ENCODE assay signal across 23 cellular contexts in the genomic region with DNA sequence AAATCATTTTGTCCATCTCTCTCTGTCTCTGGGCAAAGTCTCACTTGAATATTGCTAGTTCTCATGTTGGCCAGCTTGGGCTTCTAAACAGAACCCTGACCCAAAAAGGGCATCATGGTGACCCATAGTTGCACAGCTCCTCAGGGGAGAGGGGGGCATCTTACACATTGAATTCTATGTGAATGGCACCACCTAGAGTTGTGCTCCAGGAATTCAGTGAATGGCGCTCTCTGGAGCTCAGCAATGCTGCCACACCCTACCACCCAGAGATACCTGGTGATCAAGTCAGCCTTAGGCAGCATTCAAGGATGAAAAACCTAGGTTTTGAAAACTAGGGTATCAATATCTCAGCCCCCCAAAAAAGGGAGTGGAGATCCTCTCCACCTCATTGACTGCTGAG. TPM values are rescaled to one million over a fixed set of nuclear protein-coding genes. Genes with fewer than 3 reads are reported as not detected.
DNase-seq lines count a peak whose midpoint lies in the region; ATAC-seq, FAIRE-seq and TF ChIP-seq lines count a peak whose summit lies in the region.
"Had no signal": no experiment of that assay in that cellular context is flagged by ENCODE, and none has a peak within 500 bp of the region (broad histone marks: within the 10 kb centered on the region; RNA-seq: fewer than 3 reads in every experiment).

No MANE protein-coding gene starts in this region.

- no peak overlapping the region for H2BK120ac ChIP-seq in H1 (replicated peaks; ENCODE audit: low read depth, low read length)

- H3K9me3 ChIP-seq in mammary epithelial cell (replicated peaks; ENCODE audit: insufficient read depth, low read length) (no peaks in the 10 kb centered on the region), OCI-LY1 (ENCODE audit: low read length) (no peaks in the 10 kb centered on the region), H1 (ENCODE audit: insufficient read depth in 2 of 2, low read depth in 1 of 2, low read length in 1 of 2) (no peaks in the 10 kb centered on the region), vagina (no peaks in the 10 kb centered on the region)
- H3K9me3 ChIP-seq: BLaER1, colonic mucosa, lower lobe of right lung, spleen, tibial artery had no signal

- H3K9me2 ChIP-seq in OCI-LY1 (ENCODE audit: low read depth, low read length) = no peaks in the 10 kb centered on the region

- no peak overlapping the region for H2AK5ac ChIP-seq in H1 (ENCODE audit: low read depth, low read length)

- H3K4me1 ChIP-seq in mammary epithelial cell (ENCODE audit: insufficient read depth, low read length) = no peaks in the 10 kb centered on the region
- H3K4me1 ChIP-seq in OCI-LY1 (ENCODE audit: insufficient read depth, low read length, severe bottlenecking) = no peaks in the 10 kb centered on the region
- H3K4me1 ChIP-seq in H1 (replicated peaks in 1 of 4; ENCODE audit: control insufficient read depth in 3 of 4, insufficient read depth in 4 of 4, low read length in 3 of 4) = peaks cover 0 to 9% (median 3%) of the 10 kb centered on the region in 4 experiments; a peak in 3 of 7 replicates
- H3K4me1 ChIP-seq in vagina = peaks cover 24% of the 10 kb centered on the region
- H3K4me1 ChIP-seq: BLaER1, colonic mucosa, lower lobe of right lung had no signal

- dilution Hi-C loops in mammary epithelial cell (cut with HindIII; ENCODE audit: low sequenced_read_pairs) = loop anchor here (10.0 kb wide), 1 partner anchor 67 kb away; no protein-coding TSS in a partner anchor

- TF ChIP-seq EP300 in H1 (IDR thresholded peaks at IDR 0.05; ENCODE audit: borderline replicate concordance in 1 of 2, low read depth in 2 of 2, low read length in 2 of 2) = no peak

- WGBS in mammary epithelial cell (ENCODE audit: low coverage, missing lambda C conversion rate) = 90% methylated on average over 1 of the region's 1 CpG
- 56% methylated on average over 1 of the region's 1 CpG; no CpG with 5 or more reads in 1 of the 2 experiments for WGBS in H1 (ENCODE audit: extremely low coverage in 1 of 2, insufficient coverage in 1 of 2, insufficient read length in 1 of 2, insufficient replicate concordance in 2 of 2, low coverage in 1 of 2, low lambda C conversion rate in 2 of 2, missing lambda C conversion rate in 1 of 2), 2 experiments

- H3K9me3 Mint-ChIP-seq in MCF 10A (ENCODE audit: unreplicated experiment) = no peaks in the 10 kb centered on the region
- H3K9me3 Mint-ChIP-seq: activated CD4-positive, alpha-beta memory T cell treated with anti-CD3 and anti-CD28 coated beads, Interleukin-2, amount 10 ng/mL, durations not matched to agents 7 days and 5 days had no signal

- H3K4me3 ChIP-seq in mammary epithelial cell (replicated peaks in 1 of 3; ENCODE audit: insufficient read depth in 1 of 3, low read depth in 2 of 3, low read length in 3 of 3) = no peak overlapping the region
- H3K4me3 ChIP-seq in OCI-LY1 (ENCODE audit: low read depth, low read length, poor library complexity, severe bottlenecking) = no peak overlapping the region
- H3K4me3 ChIP-seq in H1 (ENCODE audit: extremely low read depth in 1 of 4, insufficient read depth in 2 of 4, low read depth in 3 of 4, low read length in 4 of 4) = no peak overlapping the region
- H3K4me3 ChIP-seq in vagina = no peak overlapping the region
- H3K4me3 ChIP-seq: BLaER1, colonic mucosa, lower lobe of right lung, spleen, tibial artery had no signal

- H2BK15ac ChIP-seq in H1 (ENCODE audit: low read length) = no peak overlapping the region

- H3K14ac ChIP-seq in H1 (ENCODE audit: insufficient read length) = no peak overlapping the region

- no peaks in the 10 kb centered on the region for H3K4me1 Mint-ChIP-seq in MCF 10A (ENCODE audit: insufficient read depth, unreplicated experiment)
- H3K4me1 Mint-ChIP-seq: activated CD4-positive, alpha-beta memory T cell treated with anti-CD3 and anti-CD28 coated beads, Interleukin-2, amount 10 ng/mL, durations not matched to agents 7 days and 5 days had no signal

- no peaks in the 10 kb centered on the region for H4K20me1 ChIP-seq in mammary epithelial cell (ENCODE audit: insufficient read depth, low read length)
- no peaks in the 10 kb centered on the region for H4K20me1 ChIP-seq in OCI-LY1 (ENCODE audit: insufficient read depth, low read length)
- H4K20me1 ChIP-seq in H1 (replicated peaks in 1 of 2; ENCODE audit: control insufficient read depth in 1 of 2, insufficient read depth in 2 of 2, low read length in 2 of 2) = peaks cover 5 to 6% of the 10 kb centered on the region in 2 experiments

- no peak overlapping the region for H2BK20ac ChIP-seq in H1 (ENCODE audit: low read length)

- peaks cover 6% of the 10 kb centered on the region for H3K36me3 Mint-ChIP-seq in MCF 10A (ENCODE audit: insufficient read depth, unreplicated experiment)

- H4K8ac ChIP-seq in H1 (ENCODE audit: extremely low read depth, insufficient read depth, low read length) = no peak overlapping the region

- no peaks in the 10 kb centered on the region for H3K23me2 ChIP-seq in H1 (ENCODE audit: low read depth, low read length)

- H3K4ac ChIP-seq in H1 (replicated peaks; ENCODE audit: insufficient read length, low read depth, low read length) = no peak overlapping the region

- POLR2A ChIA-PET in MCF 10A (lab: Yijun Ruan, JAX) (no interaction called here), H1 (lab: Charles Lee; ENCODE audit: partially characterized antibody) (interaction anchor here (1.0 kb wide), 1 partner anchor 63 kb away, joined by 3 read pairs; no protein-coding TSS in a partner anchor)

- no peak overlapping the region for H2AFZ ChIP-seq in mammary epithelial cell (ENCODE audit: low read depth, low read length)
- no peak overlapping the region for H2AFZ ChIP-seq in OCI-LY1 (ENCODE audit: low read length)
- H2AFZ ChIP-seq in H1 (ENCODE audit: low read length) = no peak overlapping the region

- no peak overlapping the region for H3K18ac ChIP-seq in H1 (ENCODE audit: extremely low read depth, low read length)

- peak; percentile 44 to 58 for TF ChIP-seq RAD21 in H1 (IDR thresholded peaks at IDR 0.05 in 1 of 2, conservative IDR thresholded peaks at IDR 0.05 in 1 of 2; ENCODE audit: low read depth in 2 of 2, low read length in 2 of 2)

- H3K36me3 ChIP-seq in mammary epithelial cell (ENCODE audit: insufficient read depth, low read length) (no peaks in the 10 kb centered on the region), OCI-LY1 (ENCODE audit: insufficient read depth, low read length) (no peaks in the 10 kb centered on the region), H1 (ENCODE audit: control insufficient read depth in 2 of 4, insufficient read depth in 4 of 4, low read length in 3 of 4) (no peaks in the 10 kb centered on the region), vagina (no peaks in the 10 kb centered on the region)
- H3K36me3 ChIP-seq: BLaER1, colonic mucosa, lower lobe of right lung, spleen, tibial artery had no signal

- H3K27me3 ChIP-seq in mammary epithelial cell (ENCODE audit: insufficient read depth, low read length) (no peaks in the 10 kb centered on the region), OCI-LY1 (ENCODE audit: insufficient read depth, low read length) (peaks cover 9% of the 10 kb centered on the region), H1 (replicated peaks in 1 of 4; ENCODE audit: control insufficient read depth in 3 of 4, extremely low read depth in 1 of 4, insufficient read depth in 3 of 4, low read length in 3 of 4) (peaks cover 7 to 78% (median 47%) of the 10 kb centered on the region in 4 experiments), vagina (no peaks in the 10 kb centered on the region)
- H3K27me3 ChIP-seq: colonic mucosa, tibial artery had no signal

- no peak overlapping the region for H2BK12ac ChIP-seq in H1 (ENCODE audit: low read depth, low read length)

- no peak for TF ChIP-seq POLR2A in H1 (IDR thresholded peaks at IDR 0.05; ENCODE audit: control extremely low read depth in 1 of 2, low read depth in 2 of 2, low read length in 2 of 2)
- no peak for TF ChIP-seq POLR2A in vagina (IDR thresholded peaks at IDR 0.05)

- H2BK5ac ChIP-seq in H1 (ENCODE audit: low read depth, low read length) = no peak overlapping the region

- H3K4me2 ChIP-seq in mammary epithelial cell (ENCODE audit: insufficient read depth, low read depth, low read length) (no peak overlapping the region), OCI-LY1 (ENCODE audit: low read length) (no peak overlapping the region), H1 (ENCODE audit: insufficient read depth in 1 of 2, low read depth in 2 of 2, low read length in 2 of 2) (no peak overlapping the region)
- H3K4me2 ChIP-seq: BLaER1 had no signal

- peak; percentile 36 for FAIRE-seq in H1 (lab: Jason Lieb, UNC)
- FAIRE-seq: A204.1, kidney had no signal

- H3K23ac ChIP-seq in H1 (ENCODE audit: insufficient read length) = no peak overlapping the region

- H3K79me2 ChIP-seq in mammary epithelial cell (ENCODE audit: insufficient read depth, low read length) (no peaks in the 10 kb centered on the region), OCI-LY1 (ENCODE audit: insufficient read depth, low read length) (no peaks in the 10 kb centered on the region), H1 (ENCODE audit: control insufficient read depth in 1 of 2, insufficient read depth in 2 of 2, low read length in 2 of 2) (no peaks in the 10 kb centered on the region)

- H3K56ac ChIP-seq in H1 (replicated peaks; ENCODE audit: insufficient read length, low read depth, low read length) = no peak overlapping the region

- DNase-seq in mammary epithelial cell (no peak), MCF 10A (ENCODE audit: unreplicated experiment) (no peak), H1 (ENCODE audit: low read depth in 1 of 2, low spot score in 2 of 2) (no peak), vagina (ENCODE audit: extremely low spot score in 2 of 2) (no peak), NCI-H2227 treated with DMSO at 0.1 percent for 48 hours (lab: John Stamatoyannopoulos, UW) (no peak)
- DNase-seq: activated CD4-positive, alpha-beta memory T cell treated with anti-CD3 and anti-CD28 coated beads, Interleukin-2, amount 10 ng/mL, durations not matched to agents 7 days and 5 days; activated T-cell treated with anti-CD3 and anti-CD28 coated beads, Interleukin-2, amount 50 U/mL, for 1 hour; Calu3; colonic mucosa; lower lobe of right lung; NCI-H1417 treated with DMSO at 0.1 percent for 48 hours; NCI-H524 treated with DMSO at 0.1 percent for 48 hours; spleen; stimulated activated CD4-positive, alpha-beta T cell treated with anti-CD3 and anti-CD28 coated beads, Interleukin-4, amount 100 ng/mL, for 24 hours; stimulated activated naive CD4-positive, alpha-beta T cell treated with Interleukin-2 at 50 U/mL for 16 hours; T1000; tibial artery had no signal

- in situ Hi-C loops in mammary epithelial cell (cut with MboI; ENCODE audit: low sequenced_read_pairs in 2 of 2) = no loop called here

- H3K27ac Mint-ChIP-seq in MCF 10A (ENCODE audit: low read depth, unreplicated experiment) = no peak overlapping the region
- H3K27ac Mint-ChIP-seq: activated CD4-positive, alpha-beta memory T cell treated with anti-CD3 and anti-CD28 coated beads, Interleukin-2, amount 10 ng/mL, durations not matched to agents 7 days and 5 days had no signal

- no peak overlapping the region for H3K4me3 Mint-ChIP-seq in MCF 10A (ENCODE audit: unreplicated experiment)
- H3K4me3 Mint-ChIP-seq: activated CD4-positive, alpha-beta memory T cell treated with anti-CD3 and anti-CD28 coated beads, Interleukin-2, amount 10 ng/mL, durations not matched to agents 7 days and 5 days had no signal

- ATAC-seq in HG03097 (IDR thresholded peaks at IDR 0.05; ENCODE audit: low FRiP score, unreplicated experiment) = no peak
- no peak for ATAC-seq in HG02884 (IDR thresholded peaks at IDR 0.05; ENCODE audit: unreplicated experiment)
- ATAC-seq: lower lobe of right lung had no signal

- no peak overlapping the region for H4K91ac ChIP-seq in H1 (replicated peaks; ENCODE audit: insufficient read length, low read length)

- no peaks in the 10 kb centered on the region for H3F3A ChIP-seq in OCI-LY1 (ENCODE audit: insufficient read depth, low read length)

- no peaks in the 10 kb centered on the region for H3K79me1 ChIP-seq in H1 (ENCODE audit: low read depth, low read length)

- intact Hi-C loops in mammary epithelial cell (cut with micrococcal nuclease) = loop anchor here (1.0 kb wide), 1 partner anchor 105 kb away; a partner anchor contains a TSS
- intact Hi-C loops in MCF 10A (cut with micrococcal nuclease) = no loop called here
- intact Hi-C loops in vagina (cut with DNase I) = no loop called here

- TF ChIP-seq CTCF in mammary epithelial cell (conservative IDR thresholded peaks at IDR 0.05 in 1 of 2, IDR thresholded peaks at IDR 0.05 in 1 of 2; ENCODE audit: extremely low read depth in 1 of 2, insufficient read depth in 1 of 2, low read depth in 1 of 2, low read length in 2 of 2) (peak; percentile 11 to 14), MCF 10A (IDR thresholded peaks at IDR 0.05; ENCODE audit: unreplicated experiment) (no peak), OCI-LY1 (IDR thresholded peaks at IDR 0.05; ENCODE audit: low read length) (peak; percentile 31; the same call in 1 of the 2 replicates), H1 (IDR thresholded peaks at IDR 0.05; ENCODE audit: control extremely low read depth in 1 of 3, insufficient read depth in 1 of 3, low read depth in 1 of 3, low read length in 3 of 3) (peak; percentile 10 to 57 (median 45)), vagina (IDR thresholded peaks at IDR 0.05) (no peak)

- no peak overlapping the region for H3K27ac ChIP-seq in mammary epithelial cell (ENCODE audit: insufficient read depth, low read depth, low read length)
- H3K27ac ChIP-seq in OCI-LY1 (ENCODE audit: low read depth, low read length, poor library complexity, severe bottlenecking) = no peak overlapping the region
- H3K27ac ChIP-seq in H1 (ENCODE audit: low read depth, low read length) = no peak overlapping the region
- H3K27ac ChIP-seq in vagina = peak overlapping the region; percentile 26
- H3K27ac ChIP-seq: BLaER1, colonic mucosa, lower lobe of right lung, spleen had no signal

- H3K27me3 Mint-ChIP-seq in MCF 10A (ENCODE audit: insufficient read depth, unreplicated experiment) = no peaks in the 10 kb centered on the region

- no peak overlapping the region for H4K5ac ChIP-seq in H1 (ENCODE audit: insufficient read length, low read depth, low read length)

- no TSS peak for BruUV-seq in mammary epithelial cell (replicated peaks; lab: Mats Ljungman, UMichigan)
- no TSS peak for BruUV-seq in MCF 10A (replicated peaks; lab: Mats Ljungman, UMichigan)

- H3K9ac ChIP-seq in mammary epithelial cell (ENCODE audit: insufficient read depth, low read length) (no peak overlapping the region), OCI-LY1 (ENCODE audit: low read length) (no peak overlapping the region), H1 (replicated peaks in 1 of 4; ENCODE audit: extremely low read depth in 1 of 4, low read depth in 3 of 4, low read length in 3 of 4) (no peak overlapping the region)
- H3K9ac ChIP-seq: BLaER1 had no signal

- CTCF ChIA-PET in mammary epithelial cell (lab: Charles Lee; ENCODE audit: low non-redundant PET) (no interaction called here), MCF 10A (lab: Yijun Ruan, JAX) (interaction anchor here (0.6 to 1.6 kb wide), 6 partner anchors 9 to 230 kb away, joined by 3 to 5 read pairs (median 3); a partner anchor contains a TSS), H1 (lab: Charles Lee; ENCODE audit: partially characterized antibody) (interaction anchor here (0.6 to 20.5 kb wide), 35 partner anchors 8 to 199 kb away, joined by 3 to 242 read pairs (median 5); a partner anchor contains a TSS)

RNA-seq across cellular contexts. Expression of a gene that starts 50.6 kb away (rescaled TPM):
- total RNA-seq in mammary epithelial cell = 10 to 100 TPM; 30.7 to 52.7 TPM
- polyA plus RNA-seq in mammary epithelial cell = 54.7 TPM
- polyA minus RNA-seq in mammary epithelial cell = 80.1 TPM
- 42.6 and 52.8 TPM in 2 replicates for total RNA-seq in MCF 10A (2022)
- total RNA-seq in H1 (2021; fragmentation: NEBNext Ultra II Directional; extraction: Animal tissue kit (Norgen Biotek cat#: 25700)) = 15.8 and 18.6 TPM in 2 replicates
- 35.0 and 35.7 TPM in 2 replicates for polyA plus RNA-seq in H1 (2011; rRNA removed)
- polyA plus RNA-seq in H1 (2011; cell fraction: cytosol; rRNA removed) = 31.1 TPM
- 35.6 TPM for polyA plus RNA-seq in H1 (2011; cell fraction: nucleus; rRNA removed)
- polyA plus RNA-seq in H1 (2012, experiment 1 of 2) = 21.2 to 26.6 TPM (median 23.8 TPM) in 4 replicates
- 26.7 TPM for polyA plus RNA-seq in H1 (2012, experiment 2 of 2)
- 16.0 TPM for polyA plus RNA-seq in H1 (2013, experiment 1 of 2)
- 14.1 TPM for polyA plus RNA-seq in H1 (2013, experiment 2 of 2)
- 19.1 and 19.4 TPM in 2 replicates for polyA minus RNA-seq in H1 (2011; rRNA and poly(A)+ RNA removed)
- polyA minus RNA-seq in H1 (2011; cell fraction: cytosol; rRNA and poly(A)+ RNA removed) = 10.4 TPM
- polyA minus RNA-seq in H1 (2011; cell fraction: nucleus; rRNA and poly(A)+ RNA removed) = 22.1 TPM
- total RNA-seq in vagina = 16.5 TPM

Comparison
In these comparisons a context has a peak if more than half of its experiments do, and no peak if none do; other contexts are left out.
1. CTCF ChIP-seq: peak in mammary epithelial cell (2 of 2), OCI-LY1 (single experiment) and H1 (3 of 3); none in MCF 10A (single experiment) and vagina (0 of 3).